ENCODE assay signal across 9 cellular contexts in genomic region chr10:62614389-62615157, GRCh38.
DNase-seq lines count a peak whose midpoint lies in the region; ATAC-seq, FAIRE-seq and TF ChIP-seq lines count a peak whose summit lies in the region.
"Had no signal": no experiment of that assay in that cellular context is flagged by ENCODE, and none has a peak within 500 bp of the region (broad histone marks: within the 10 kb centered on the region; RNA-seq: fewer than 3 reads in every experiment).

No MANE protein-coding gene starts in this region.

- DNase-seq in H54 (ENCODE audit: insufficient read length, low spot score) (peak; percentile 34), RKO (ENCODE audit: low spot score) (peak; percentile 56), kidney glomerular epithelial cell (lab: John Stamatoyannopoulos, UW) (peak; percentile 18), spleen (no peak), HuH-7 (ENCODE audit: low spot score) (no peak)
- DNase-seq in activated CD4-positive, alpha-beta T cell treated with anti-CD3 and anti-CD28 coated beads for 1 hour, result no peak
- DNase-seq: nephron progenitor cell had no signal

- ATAC-seq in GM18505 (IDR thresholded peaks at IDR 0.05; ENCODE audit: unreplicated experiment) (peak; percentile 37), gastroesophageal sphincter (no peak)

- H3K27ac ChIP-seq in gastroesophageal sphincter (no peak overlapping the region), spleen (no peak overlapping the region)

- no peaks in the 10 kb centered on the region for H3K36me3 ChIP-seq in gastroesophageal sphincter
- H3K36me3 ChIP-seq in spleen, result no peaks in the 10 kb centered on the region

- FAIRE-seq in H54 (lab: Jason Lieb, UNC), result no peak

- H3K9me3 ChIP-seq in gastroesophageal sphincter, result no peaks in the 10 kb centered on the region
- H3K9me3 ChIP-seq in spleen, result no peaks in the 10 kb centered on the region

- H3K27me3 ChIP-seq in gastroesophageal sphincter (peaks cover 10% of the 10 kb centered on the region), spleen (replicated peaks in 1 of 7) (no peaks in the 10 kb centered on the region)

- H3K4me3 ChIP-seq in gastroesophageal sphincter (no peak overlapping the region), spleen (no peak overlapping the region)

- TF ChIP-seq POLR2A in GM18505 (IDR thresholded peaks at IDR 0.05; ENCODE audit: borderline replicate concordance, extremely low read depth, insufficient read depth, insufficient read length) (no peak), H54 (IDR thresholded peaks at IDR 0.05; ENCODE audit: low read depth, low read length) (no peak), gastroesophageal sphincter (IDR thresholded peaks at IDR 0.05) (no peak), spleen (IDR thresholded peaks at IDR 0.05) (no peak)

- intact Hi-C loops in spleen (cut with DNase I; ENCODE audit: low total_unique reads), result loop anchor here (10.0 kb wide), 1 partner anchor 200 kb away; the partner anchor contains the start of gene EGR2

- H3K4me1 ChIP-seq in gastroesophageal sphincter, result no peaks in the 10 kb centered on the region
- peaks cover 0 to 39% (median 30%) of the 10 kb centered on the region in 6 donors for H3K4me1 ChIP-seq in spleen

- 76 to 89% methylated on average over 7 to 11 of the region's 11 CpGs for WGBS in gastroesophageal sphincter (ENCODE audit: low coverage in 1 of 2), 2 donors
- WGBS in spleen, 5 donors, result 67 to 86% (median 75%) methylated on average over 11 of the region's 11 CpGs

- no peak for TF ChIP-seq EP300 in gastroesophageal sphincter (IDR thresholded peaks at IDR 0.05)

- no peak for TF ChIP-seq CTCF in gastroesophageal sphincter (IDR thresholded peaks at IDR 0.05)
- no peak for TF ChIP-seq CTCF in spleen (IDR thresholded peaks at IDR 0.05 in 8 of 11, conservative IDR thresholded peaks at IDR 0.05 in 3 of 11)

Comparison
In these comparisons a context has a peak if more than half of its experiments do, and no peak if none do; other contexts are left out.
1. DNase-seq: peak in H54 (single experiment), RKO (single experiment) and kidney glomerular epithelial cell (single experiment); none in activated CD4-positive, alpha-beta T cell treated with anti-CD3 and anti-CD28 coated beads for 1 hour (single experiment), spleen (single experiment) and HuH-7 (single experiment).